1 cellular context compared by ENCODE assay signal in genomic region chrX:43666301-43666912, GRCh38.
TF ChIP-seq lines count a peak whose summit lies in the region.

No MANE protein-coding gene starts in this region.

TF ChIP-seq in HepG2, 621 proteins besides CTCF, POLR2A, EP300 and RAD21 (continued from another document):
- TF ChIP-seq, protein P1, sequence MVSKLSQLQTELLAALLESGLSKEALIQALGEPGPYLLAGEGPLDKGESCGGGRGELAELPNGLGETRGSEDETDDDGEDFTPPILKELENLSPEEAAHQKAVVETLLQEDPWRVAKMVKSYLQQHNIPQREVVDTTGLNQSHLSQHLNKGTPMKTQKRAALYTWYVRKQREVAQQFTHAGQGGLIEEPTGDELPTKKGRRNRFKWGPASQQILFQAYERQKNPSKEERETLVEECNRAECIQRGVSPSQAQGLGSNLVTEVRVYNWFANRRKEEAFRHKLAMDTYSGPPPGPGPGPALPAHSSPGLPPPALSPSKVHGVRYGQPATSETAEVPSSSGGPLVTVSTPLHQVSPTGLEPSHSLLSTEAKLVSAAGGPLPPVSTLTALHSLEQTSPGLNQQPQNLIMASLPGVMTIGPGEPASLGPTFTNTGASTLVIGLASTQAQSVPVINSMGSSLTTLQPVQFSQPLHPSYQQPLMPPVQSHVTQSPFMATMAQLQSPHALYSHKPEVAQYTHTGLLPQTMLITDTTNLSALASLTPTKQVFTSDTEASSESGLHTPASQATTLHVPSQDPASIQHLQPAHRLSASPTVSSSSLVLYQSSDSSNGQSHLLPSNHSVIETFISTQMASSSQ (IDR thresholded peaks at IDR 0.05; ENCODE audit: low read depth) = no peak
- TF ChIP-seq, protein P1 (CRISPR knock-in tag; IDR thresholded peaks at IDR 0.05; ENCODE audit: borderline replicate concordance) = no peak
- TF ChIP-seq ZSCAN31 (CRISPR knock-in tag; IDR thresholded peaks at IDR 0.05; ENCODE audit: low read depth) (no peak), ZNF691 (CRISPR knock-in tag; IDR thresholded peaks at IDR 0.05; ENCODE audit: borderline replicate concordance, low read depth) (no peak), ZNF713 (CRISPR knock-in tag; IDR thresholded peaks at IDR 0.05) (no peak), BATF2 (CRISPR knock-in tag; IDR thresholded peaks at IDR 0.05) (no peak), ZNF484 (CRISPR knock-in tag; IDR thresholded peaks at IDR 0.05; ENCODE audit: borderline replicate concordance, low read depth) (no peak), ZBTB40 (IDR thresholded peaks at IDR 0.05) (no peak), ZBTB40 (CRISPR knock-in tag; IDR thresholded peaks at IDR 0.05) (no peak), ZNF136 (CRISPR knock-in tag; IDR thresholded peaks at IDR 0.05; ENCODE audit: low read depth) (no peak), ZFP36L1 (CRISPR knock-in tag; IDR thresholded peaks at IDR 0.05) (no peak), NFAT5 (CRISPR knock-in tag; IDR thresholded peaks at IDR 0.05) (no peak), PREB (CRISPR knock-in tag; IDR thresholded peaks at IDR 0.05) (no peak), ATF7-NPFF (CRISPR knock-in tag; IDR thresholded peaks at IDR 0.05; ENCODE audit: low read depth) (no peak)
- TF ChIP-seq, protein P2, sequence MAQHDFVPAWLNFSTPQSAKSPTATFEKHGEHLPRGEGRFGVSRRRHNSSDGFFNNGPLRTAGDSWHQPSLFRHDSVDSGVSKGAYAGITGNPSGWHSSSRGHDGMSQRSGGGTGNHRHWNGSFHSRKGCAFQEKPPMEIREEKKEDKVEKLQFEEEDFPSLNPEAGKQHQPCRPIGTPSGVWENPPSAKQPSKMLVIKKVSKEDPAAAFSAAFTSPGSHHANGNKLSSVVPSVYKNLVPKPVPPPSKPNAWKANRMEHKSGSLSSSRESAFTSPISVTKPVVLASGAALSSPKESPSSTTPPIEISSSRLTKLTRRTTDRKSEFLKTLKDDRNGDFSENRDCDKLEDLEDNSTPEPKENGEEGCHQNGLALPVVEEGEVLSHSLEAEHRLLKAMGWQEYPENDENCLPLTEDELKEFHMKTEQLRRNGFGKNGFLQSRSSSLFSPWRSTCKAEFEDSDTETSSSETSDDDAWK (CRISPR knock-in tag; IDR thresholded peaks at IDR 0.05) = no peak
